ENCODE assay signal across 1 cellular context in the genomic region with DNA sequence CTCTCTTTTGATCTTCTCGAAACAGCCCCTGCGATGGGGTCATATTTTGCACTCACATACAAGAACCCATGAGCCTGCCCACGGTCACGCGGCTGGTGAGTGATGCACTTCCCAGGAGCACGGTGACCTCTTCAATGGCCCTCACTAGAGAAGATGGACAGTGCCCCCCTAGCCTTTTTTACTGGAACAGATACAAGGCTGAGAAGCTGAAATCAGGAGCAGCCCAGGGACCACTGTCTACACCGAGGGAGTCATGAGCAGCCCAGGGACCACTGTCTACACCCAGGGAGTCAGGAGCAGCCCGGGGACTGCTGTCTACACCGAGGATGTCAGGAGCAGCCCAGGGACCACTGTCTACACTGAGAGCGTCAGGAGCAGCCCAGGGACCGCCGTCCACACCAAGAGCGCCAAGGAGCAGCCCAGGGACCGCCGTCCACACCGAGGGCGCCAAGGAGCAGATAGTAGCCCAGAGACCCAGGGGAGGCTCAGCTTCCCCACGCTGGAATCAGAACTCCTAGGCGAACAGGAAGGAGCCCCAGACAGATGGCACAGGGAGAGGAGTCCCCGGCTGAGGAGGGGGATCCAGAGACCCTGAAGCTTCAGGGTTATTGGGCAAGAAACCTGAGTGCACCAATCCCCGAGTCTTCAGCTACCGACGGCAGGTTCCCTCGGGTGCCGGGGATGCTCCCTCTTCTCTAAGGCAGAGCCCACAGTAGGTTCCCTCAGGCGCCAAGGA.
TF ChIP-seq lines count a peak whose summit lies in the region.

No MANE protein-coding gene starts in this region.

TF ChIP-seq in GM12891, 5 proteins besides CTCF, POLR2A, EP300 and RAD21 (continued from another document):
- TF ChIP-seq POLR2AphosphoS5 (IDR thresholded peaks at IDR 0.05; ENCODE audit: low read depth, low read length) (no peak), TAF1 (IDR thresholded peaks at IDR 0.05; ENCODE audit: low read depth, low read length) (no peak), SPI1 (IDR thresholded peaks at IDR 0.05; ENCODE audit: low read depth, low read length) (no peak), PAX5 (IDR thresholded peaks at IDR 0.05; ENCODE audit: insufficient read depth, low read length, severe bottlenecking) (no peak)
